21 cellular contexts compared by ENCODE assay signal in genomic region chr1:222767152-222767571, GRCh38. TPM values are rescaled to one million over a fixed set of nuclear protein-coding genes. Genes with fewer than 3 reads are reported as not detected.
"Had no signal": no experiment of that assay in that cellular context is flagged by ENCODE, and none has a peak within 500 bp of the region (broad histone marks: within the 10 kb centered on the region; RNA-seq: fewer than 3 reads in every experiment).

No MANE protein-coding gene starts in this region.

- H3K27me3 Mint-ChIP-seq: progenitor cell of endocrine pancreas had no signal

- H3K27me3 ChIP-seq: colonic mucosa, left lung, stomach, testis had no signal

- H3K4me3 Mint-ChIP-seq: activated CD4-positive, alpha-beta memory T cell treated with anti-CD3 and anti-CD28 coated beads for 36 hours; activated T-helper 17 cell treated with anti-CD3 and anti-CD28 coated beads, Interleukin-2, amount 50 U/mL, for 72 hours; central memory CD8-positive, alpha-beta T cell; neural crest cell; type B pancreatic cell had no signal

- H3K4me1 ChIP-seq: colonic mucosa, stomach, testis had no signal

- H3K4me1 Mint-ChIP-seq: activated T-helper 17 cell treated with anti-CD3 and anti-CD28 coated beads, Interleukin-2, amount 50 U/mL, for 72 hours; central memory CD8-positive, alpha-beta T cell; neural crest cell had no signal

- ATAC-seq: activated T-helper 17 cell treated with anti-CD3 and anti-CD28 coated beads, Interleukin-2, amount 50 U/mL, for 72 hours; left lung had no signal

- H3K4me3 ChIP-seq: colonic mucosa, left lung, stomach, testis had no signal

- H3K27ac Mint-ChIP-seq: activated CD4-positive, alpha-beta memory T cell treated with anti-CD3 and anti-CD28 coated beads for 36 hours; activated T-helper 17 cell treated with anti-CD3 and anti-CD28 coated beads, Interleukin-2, amount 50 U/mL, for 72 hours; progenitor cell of endocrine pancreas; type B pancreatic cell had no signal

- H3K36me3 ChIP-seq: colonic mucosa, left lung, stomach, WERI-Rb-1 had no signal

- H3K36me3 Mint-ChIP-seq: type B pancreatic cell had no signal

- H3K9me3 ChIP-seq: colonic mucosa, testis had no signal

- DNase-seq: activated CD4-positive, alpha-beta memory T cell treated with anti-CD3 and anti-CD28 coated beads for 36 hours; activated naive CD4-positive, alpha-beta T cell treated with Interleukin-2 at 50 U/mL for 16 hours; activated T-cell treated with anti-CD3 and anti-CD28 coated beads, Interleukin-2, amount 50 U/mL, for 1 hour; aorta; colonic mucosa; erythroblast; foreskin melanocyte; hypothalamus; left lung; stimulated activated CD4-positive, alpha-beta T cell treated with anti-CD3 and anti-CD28 coated beads, Interleukin-12 subunit alpha, Interleukin-12 subunit beta, amount 100 ng/mL, for 4 hours; stimulated activated CD4-positive, alpha-beta T cell treated with anti-CD3 and anti-CD28 coated beads, Interleukin-1b, Interleukin-23, amount 100 ng/mL, for 48 hours; stomach; T-helper 2 cell; testis; WERI-Rb-1 had no signal

- H3K27ac ChIP-seq: colonic mucosa, left lung, stomach, testis, WERI-Rb-1 had no signal

RNA-seq across cellular contexts. Expression of gene FAM177B, which starts 30.2 kb away (rescaled TPM):
- polyA plus RNA-seq: keratinocyte had no signal
